ENCODE assay signal across 11 cellular contexts in genomic region chr5:71922584-71923106, GRCh38.
A peak's percentile ranks its signal among the peaks of the same experiment; 100 is the strongest.
DNase-seq lines count a peak whose midpoint lies in the region; ATAC-seq, FAIRE-seq and TF ChIP-seq lines count a peak whose summit lies in the region.
"Had no signal": no experiment of that assay in that cellular context is flagged by ENCODE, and none has a peak within 500 bp of the region (broad histone marks: within the 10 kb centered on the region; RNA-seq: fewer than 3 reads in every experiment).

No MANE protein-coding gene starts in this region.

- no peaks in the 10 kb centered on the region for H3K36me3 ChIP-seq in astrocyte (ENCODE audit: insufficient read depth, low read length)

- H3K79me2 ChIP-seq in astrocyte (ENCODE audit: insufficient read depth, low read length), result no peaks in the 10 kb centered on the region

- H3K9me3 ChIP-seq in astrocyte (ENCODE audit: insufficient read depth, low read depth, low read length) (no peaks in the 10 kb centered on the region), right cardiac atrium (ENCODE audit: control insufficient read depth, low read length) (peaks cover 2% of the 10 kb centered on the region)

- no peaks in the 10 kb centered on the region for H3K27me3 Mint-ChIP-seq in astrocyte (ENCODE audit: low read depth, unreplicated experiment)
- H3K27me3 Mint-ChIP-seq: dendritic cell treated with granulocyte-macrophage colony-stimulating factor and Interleukin-4, amounts not matched to agents 40 ng/mL and 50 ng/mL, for 4 days had no signal

- ATAC-seq in Right ventricle myocardium inferior (peak; percentile 15), right cardiac atrium (peak; percentile 36 to 71), HG02884 (IDR thresholded peaks at IDR 0.05; ENCODE audit: unreplicated experiment) (no peak), GM19455 (IDR thresholded peaks at IDR 0.05; ENCODE audit: unreplicated experiment) (no peak)
- ATAC-seq: naive thymus-derived CD4-positive, alpha-beta T cell had no signal

- intact Hi-C loops in Right ventricle myocardium inferior (cut with DNase I) (no loop called here), cardiac septum (cut with DNase I) (loop anchor here (2.0 kb wide), 1 partner anchor 140 kb away; no protein-coding TSS in a partner anchor), right cardiac atrium (cut with DNase I) (no loop called here)

- no peak for TF ChIP-seq CTCF in astrocyte (IDR thresholded peaks at IDR 0.05; ENCODE audit: insufficient read depth, low read depth, low read length)

- peak overlapping the region; percentile 84 for H3K27ac ChIP-seq in astrocyte (ENCODE audit: low read depth, low read length)
- H3K27ac ChIP-seq in right cardiac atrium (ENCODE audit: low read length), result peak overlapping the region; percentile 25

- peak overlapping the region; percentile 90 for H3K27ac Mint-ChIP-seq in astrocyte (ENCODE audit: unreplicated experiment)
- H3K27ac Mint-ChIP-seq: activated CD4-positive, alpha-beta memory T cell treated with anti-CD3 and anti-CD28 coated beads, Interleukin-2, amount 10 ng/mL, durations not matched to agents 7 days and 5 days; dendritic cell treated with granulocyte-macrophage colony-stimulating factor and Interleukin-4, amounts not matched to agents 40 ng/mL and 50 ng/mL, for 4 days; naive thymus-derived CD4-positive, alpha-beta T cell had no signal

- peaks cover 26% of the 10 kb centered on the region for H3K4me1 ChIP-seq in astrocyte (ENCODE audit: insufficient read depth, low read length)
- no peaks in the 10 kb centered on the region for H3K4me1 ChIP-seq in right cardiac atrium (ENCODE audit: control insufficient read depth, insufficient read depth, low read length)

- H3K27me3 ChIP-seq in astrocyte (ENCODE audit: insufficient read depth, low read length) (no peaks in the 10 kb centered on the region), right cardiac atrium (ENCODE audit: control insufficient read depth, insufficient read depth) (no peaks in the 10 kb centered on the region)

- no peaks in the 10 kb centered on the region for H4K20me1 ChIP-seq in astrocyte (ENCODE audit: insufficient read depth, low read length)

- no peaks in the 10 kb centered on the region for H3K9me3 Mint-ChIP-seq in astrocyte (ENCODE audit: unreplicated experiment)
- H3K9me3 Mint-ChIP-seq: activated CD4-positive, alpha-beta memory T cell treated with anti-CD3 and anti-CD28 coated beads, Interleukin-2, amount 10 ng/mL, durations not matched to agents 7 days and 5 days had no signal

- peak overlapping the region; percentile 59 for H3K4me2 ChIP-seq in astrocyte (ENCODE audit: low read length)

- no peak for DNase-seq in Right ventricle myocardium inferior (ENCODE audit: missing footprints)
- DNase-seq in cardiac septum (ENCODE audit: low spot score), result no peak
- peak; percentile 94 for DNase-seq in astrocyte (ENCODE audit: low read depth)
- no peak for DNase-seq in right cardiac atrium
- no peak for DNase-seq in NCI-H1417 treated with DMSO at 0.1 percent for 48 hours (lab: John Stamatoyannopoulos, UW)
- DNase-seq in NCI-H510A (lab: John Stamatoyannopoulos, UW), result no peak
- DNase-seq: activated CD4-positive, alpha-beta memory T cell treated with anti-CD3 and anti-CD28 coated beads, Interleukin-2, amount 10 ng/mL, durations not matched to agents 7 days and 5 days; naive thymus-derived CD4-positive, alpha-beta T cell had no signal

- FAIRE-seq in astrocyte (lab: Jason Lieb, UNC), result peak; percentile 99

- H3K9ac ChIP-seq in astrocyte (ENCODE audit: low read length), result peak overlapping the region; percentile 47

- H3K4me3 ChIP-seq in astrocyte (ENCODE audit: insufficient read depth, low read depth, low read length) (no peak overlapping the region), right cardiac atrium (ENCODE audit: low read length) (no peak overlapping the region)

- H3K36me3 Mint-ChIP-seq in astrocyte (ENCODE audit: low read depth, unreplicated experiment), result no peaks in the 10 kb centered on the region
- H3K36me3 Mint-ChIP-seq: naive thymus-derived CD4-positive, alpha-beta T cell had no signal

- no peak overlapping the region for H3K4me3 Mint-ChIP-seq in astrocyte (ENCODE audit: unreplicated experiment)
- H3K4me3 Mint-ChIP-seq: activated CD4-positive, alpha-beta memory T cell treated with anti-CD3 and anti-CD28 coated beads, Interleukin-2, amount 10 ng/mL, durations not matched to agents 7 days and 5 days; dendritic cell treated with granulocyte-macrophage colony-stimulating factor and Interleukin-4, amounts not matched to agents 40 ng/mL and 50 ng/mL, for 4 days; naive thymus-derived CD4-positive, alpha-beta T cell had no signal

- H3K4me1 Mint-ChIP-seq in astrocyte (ENCODE audit: low read depth, unreplicated experiment), result peaks cover 25% of the 10 kb centered on the region
- H3K4me1 Mint-ChIP-seq: activated CD4-positive, alpha-beta memory T cell treated with anti-CD3 and anti-CD28 coated beads, Interleukin-2, amount 10 ng/mL, durations not matched to agents 7 days and 5 days; naive thymus-derived CD4-positive, alpha-beta T cell had no signal

- peak overlapping the region; percentile 58 for H2AFZ ChIP-seq in astrocyte (ENCODE audit: low read depth, low read length)

Comparison
In these comparisons a context has a peak if more than half of its experiments do, and no peak if none do; other contexts are left out.
1. ATAC-seq: peak in Right ventricle myocardium inferior (single experiment) and right cardiac atrium (2 of 2); none in HG02884 (single experiment) and GM19455 (single experiment).